Comparison of ENCODE assay signal across 15 cellular contexts in the genomic region with DNA sequence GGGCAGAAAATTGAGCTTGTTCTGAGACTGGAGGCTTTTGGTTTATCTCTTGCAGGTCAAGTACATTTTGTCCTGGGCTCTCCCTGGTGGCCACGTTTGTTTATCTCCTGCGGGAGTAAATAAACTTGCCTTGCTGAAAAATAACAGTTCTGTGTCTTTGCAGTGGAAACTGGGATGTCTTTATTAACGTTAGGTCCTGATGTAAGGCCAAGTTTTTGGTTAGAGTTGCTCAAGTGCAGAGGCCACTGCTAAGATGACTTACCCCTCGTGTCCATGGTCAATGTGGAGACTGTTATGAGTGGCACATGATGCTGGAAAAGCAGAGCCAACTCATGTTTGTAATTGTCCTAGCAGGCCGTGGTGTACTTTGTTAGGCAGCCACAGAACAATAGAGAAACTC. TPM values are rescaled to one million over a fixed set of nuclear protein-coding genes. Genes with fewer than 3 reads are reported as not detected.
A peak's percentile ranks its signal among the peaks of the same experiment; 100 is the strongest.
DNase-seq lines count a peak whose midpoint lies in the region; ATAC-seq and TF ChIP-seq lines count a peak whose summit lies in the region.
"Had no signal": no experiment of that assay in that cellular context is flagged by ENCODE, and none has a peak within 500 bp of the region (broad histone marks: within the 10 kb centered on the region; RNA-seq: fewer than 3 reads in every experiment).

No MANE protein-coding gene starts in this region.

- H2AK5ac ChIP-seq in IMR-90 (ENCODE audit: low read depth, low read length) = no peak overlapping the region

- no peak overlapping the region for H3K4ac ChIP-seq in IMR-90 (ENCODE audit: low read depth, low read length)

- H2BK15ac ChIP-seq in IMR-90 (ENCODE audit: low read depth, low read length) = no peak overlapping the region

- TF ChIP-seq RAD21 in IMR-90 (IDR thresholded peaks at IDR 0.05; ENCODE audit: low read length) = no peak

- no TSS peak for BruUV-seq in IMR-90 (replicated peaks; lab: Mats Ljungman, UMichigan)

- H3K36me3 ChIP-seq in IMR-90 (ENCODE audit: control insufficient read depth, insufficient read depth, low read length) (no peaks in the 10 kb centered on the region), upper lobe of right lung (no peaks in the 10 kb centered on the region)

- no peak overlapping the region for H2BK20ac ChIP-seq in IMR-90 (ENCODE audit: low read depth, low read length)

- peaks cover 39% of the 10 kb centered on the region for H3K4me1 Mint-ChIP-seq in nephron progenitor cell

- peak overlapping the region; percentile 24; the same call in 1 of the 2 replicates for H3K27ac ChIP-seq in 22Rv1
- H3K27ac ChIP-seq in IMR-90 (ENCODE audit: insufficient read depth, low read length) = no peak overlapping the region
- H3K27ac ChIP-seq in upper lobe of right lung = no peak overlapping the region
- H3K27ac ChIP-seq: SJSA1 had no signal

- H2BK5ac ChIP-seq in IMR-90 (ENCODE audit: low read depth, low read length, poor library complexity, severe bottlenecking) = no peak overlapping the region

- no peak overlapping the region for H3K9ac ChIP-seq in IMR-90 (ENCODE audit: low read depth, low read length)

- no peak overlapping the region for H4K8ac ChIP-seq in IMR-90 (ENCODE audit: low read depth in 2 of 2, low read length in 2 of 2)

- no peaks in the 10 kb centered on the region for H3K9me3 ChIP-seq in IMR-90 (ENCODE audit: control insufficient read depth, insufficient read depth, low read length)
- H3K9me3 ChIP-seq in upper lobe of right lung = no peaks in the 10 kb centered on the region
- H3K9me3 ChIP-seq: SJSA1 had no signal

- TF ChIP-seq CTCF in 22Rv1 (IDR thresholded peaks at IDR 0.05) (no peak), IMR-90 (conservative IDR thresholded peaks at IDR 0.05; ENCODE audit: low read depth, low read length) (no peak), nephron progenitor cell (IDR thresholded peaks at IDR 0.05) (no peak), upper lobe of right lung (IDR thresholded peaks at IDR 0.05) (no peak)

- peaks cover 6% of the 10 kb centered on the region for H3K36me3 Mint-ChIP-seq in nephron progenitor cell (ENCODE audit: low read depth)

- H3K9me3 Mint-ChIP-seq in nephron progenitor cell = no peaks in the 10 kb centered on the region
- H3K9me3 Mint-ChIP-seq: activated naive CD4-positive, alpha-beta T cell treated with anti-CD3 and anti-CD28 coated beads, Interleukin-2, amount 10 ng/mL, durations not matched to agents 7 days and 5 days had no signal

- POLR2A ChIA-PET in IMR-90 (lab: Charles Lee; ENCODE audit: unreplicated experiment) = interaction anchor here (0.8 kb wide), 1 partner anchor 407 kb away, joined by 3 read pairs; no protein-coding TSS in a partner anchor

- peaks cover 7% of the 10 kb centered on the region for H3K4me1 ChIP-seq in IMR-90 (ENCODE audit: control insufficient read depth, insufficient read depth, low read length)
- peaks cover 28% of the 10 kb centered on the region for H3K4me1 ChIP-seq in upper lobe of right lung

- intact Hi-C loops in IMR-90 (cut with micrococcal nuclease) = no loop called here
- intact Hi-C loops in upper lobe of right lung (cut with DNase I) = no loop called here

- in situ Hi-C loops in IMR-90 (cut with MboI; ENCODE audit: low sequenced_read_pairs) = no loop called here

- no peak overlapping the region for H3K23ac ChIP-seq in IMR-90 (ENCODE audit: low read depth, low read length)

- no peak overlapping the region for H2BK120ac ChIP-seq in IMR-90 (ENCODE audit: low read depth, low read length)

- H4K5ac ChIP-seq in IMR-90 (ENCODE audit: low read depth, low read length) = no peak overlapping the region

- H3K4me3 ChIP-seq in IMR-90 (ENCODE audit: insufficient read depth, low read depth, low read length) = no peak overlapping the region
- no peak overlapping the region for H3K4me3 ChIP-seq in upper lobe of right lung
- H3K4me3 ChIP-seq: SJSA1 had no signal

- 66% methylated on average over 4 of the region's 5 CpGs; no CpG with 5 or more reads in 1 of the 2 experiments for WGBS in IMR-90 (ENCODE audit: extremely low coverage in 2 of 2, insufficient read length in 1 of 2), 2 experiments

- no peak for DNase-seq in IMR-90
- DNase-seq in fibroblast of peridontal ligament (ENCODE audit: extremely low read depth) = peak; percentile 67
- DNase-seq in nephron progenitor cell = no peak
- DNase-seq in NCI-H1105 treated with DMSO at 0.1 percent for 48 hours (lab: John Stamatoyannopoulos, UW) = no peak
- DNase-seq in upper lobe of right lung = no peak
- DNase-seq: activated naive CD4-positive, alpha-beta T cell treated with anti-CD3 and anti-CD28 coated beads, Interleukin-2, amount 10 ng/mL, durations not matched to agents 7 days and 5 days; AML-193; HCEC 1CT; kidney; NCI-H510A had no signal

- H3K56ac ChIP-seq in IMR-90 (ENCODE audit: extremely low read depth, insufficient read depth, low read length) = no peak overlapping the region

- no peak overlapping the region for H3K18ac ChIP-seq in IMR-90 (ENCODE audit: low read depth, low read length)

- peak overlapping the region; percentile 67 for H3K27ac Mint-ChIP-seq in nephron progenitor cell
- H3K27ac Mint-ChIP-seq: activated naive CD4-positive, alpha-beta T cell treated with anti-CD3 and anti-CD28 coated beads, Interleukin-2, amount 10 ng/mL, durations not matched to agents 7 days and 5 days; progenitor cell of endocrine pancreas had no signal

- H4K91ac ChIP-seq in IMR-90 (ENCODE audit: insufficient read depth, low read depth, low read length) = no peak overlapping the region

- CTCF ChIA-PET in IMR-90 (lab: Yijun Ruan, JAX) = interaction anchor here (0.6 kb wide), 1 partner anchor 22 kb away, joined by 3 read pairs; no protein-coding TSS in a partner anchor

- H3K14ac ChIP-seq in IMR-90 (replicated peaks; ENCODE audit: low read depth, low read length) = no peak overlapping the region

- peaks cover 74% of the 10 kb centered on the region for H4K20me1 ChIP-seq in IMR-90 (ENCODE audit: insufficient read depth, low read length)

- peak overlapping the region; percentile 18 for H3K4me3 Mint-ChIP-seq in nephron progenitor cell
- H3K4me3 Mint-ChIP-seq: activated naive CD4-positive, alpha-beta T cell treated with anti-CD3 and anti-CD28 coated beads, Interleukin-2, amount 10 ng/mL, durations not matched to agents 7 days and 5 days had no signal

- dilution Hi-C loops in IMR-90 (cut with HindIII; ENCODE audit: low sequenced_read_pairs, unreplicated experiment) = no loop called here

- H3K79me1 ChIP-seq in IMR-90 (ENCODE audit: low read depth in 1 of 2, low read length in 2 of 2) = peaks cover 11 to 56% of the 10 kb centered on the region in 2 experiments

- peaks cover 5% of the 10 kb centered on the region; the same call in 1 of the 2 replicates for H3K9me1 ChIP-seq in IMR-90 (ENCODE audit: insufficient read depth, low read length)

- peak overlapping the region; percentile 27; the same call in 1 of the 2 replicates for H3K4me2 ChIP-seq in IMR-90 (ENCODE audit: low read depth, low read length)

- no peak for TF ChIP-seq POLR2A in IMR-90 (IDR thresholded peaks at IDR 0.05; ENCODE audit: low read depth, low read length)

- H2AFZ ChIP-seq in IMR-90 (replicated peaks; ENCODE audit: low read length, poor library complexity) = no peak overlapping the region

- ATAC-seq in IMR-90 (ENCODE audit: low read depth) = no peak
- no peak for ATAC-seq in GM21381 (IDR thresholded peaks at IDR 0.05; ENCODE audit: unreplicated experiment)
- ATAC-seq in HG03439 (IDR thresholded peaks at IDR 0.05; ENCODE audit: unreplicated experiment) = no peak
- no peak for ATAC-seq in upper lobe of right lung

- H3K27me3 ChIP-seq in IMR-90 (ENCODE audit: control insufficient read depth, insufficient read depth, low read length) (no peaks in the 10 kb centered on the region), upper lobe of right lung (no peaks in the 10 kb centered on the region)
- H3K27me3 ChIP-seq: SJSA1 had no signal

- H2AK9ac ChIP-seq in IMR-90 (replicated peaks; ENCODE audit: low read depth, low read length, poor library complexity) = no peak overlapping the region

- no peaks in the 10 kb centered on the region for H3K27me3 Mint-ChIP-seq in nephron progenitor cell (ENCODE audit: low read depth, poor library complexity)
- H3K27me3 Mint-ChIP-seq: activated naive CD4-positive, alpha-beta T cell treated with anti-CD3 and anti-CD28 coated beads, Interleukin-2, amount 10 ng/mL, durations not matched to agents 7 days and 5 days; progenitor cell of endocrine pancreas had no signal

TF ChIP-seq in IMR-90, 13 proteins besides CTCF, POLR2A, EP300 and RAD21 (continues in another document):
- TF ChIP-seq, protein P1, sequence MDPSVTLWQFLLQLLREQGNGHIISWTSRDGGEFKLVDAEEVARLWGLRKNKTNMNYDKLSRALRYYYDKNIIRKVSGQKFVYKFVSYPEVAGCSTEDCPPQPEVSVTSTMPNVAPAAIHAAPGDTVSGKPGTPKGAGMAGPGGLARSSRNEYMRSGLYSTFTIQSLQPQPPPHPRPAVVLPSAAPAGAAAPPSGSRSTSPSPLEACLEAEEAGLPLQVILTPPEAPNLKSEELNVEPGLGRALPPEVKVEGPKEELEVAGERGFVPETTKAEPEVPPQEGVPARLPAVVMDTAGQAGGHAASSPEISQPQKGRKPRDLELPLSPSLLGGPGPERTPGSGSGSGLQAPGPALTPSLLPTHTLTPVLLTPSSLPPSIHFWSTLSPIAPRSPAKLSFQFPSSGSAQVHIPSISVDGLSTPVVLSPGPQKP (IDR thresholded peaks at IDR 0.05; ENCODE audit: borderline replicate concordance, low read depth, low read length) = no peak
- TF ChIP-seq RCOR1 (IDR thresholded peaks at IDR 0.05; ENCODE audit: insufficient replicate concordance, low read length) = no peak
- TF ChIP-seq CHD1 (IDR thresholded peaks at IDR 0.05; ENCODE audit: low read depth, low read length) = no peak
- TF ChIP-seq MAFK (IDR thresholded peaks at IDR 0.05; ENCODE audit: low read depth, low read length) = no peak
- no peak for TF ChIP-seq NFE2L2 (IDR thresholded peaks at IDR 0.05; ENCODE audit: low read depth, low read length)
- no peak for TF ChIP-seq RFX5 (IDR thresholded peaks at IDR 0.05; ENCODE audit: low read depth, low read length)

RNA-seq across cellular contexts. Expression of a gene that starts 3.8 kb away (rescaled TPM):
- total RNA-seq in IMR-90 (2012; rRNA removed) (135 and 199 TPM in 2 replicates), upper lobe of right lung (98.7 TPM)
- 48.4 and 52.9 TPM in 2 replicates for polyA plus RNA-seq in IMR-90 (2012; rRNA removed)
- polyA plus RNA-seq in IMR-90 (2012; cell fraction: cytosol; rRNA removed) = 25.2 and 27.0 TPM in 2 replicates
- 15.5 and 36.6 TPM in 2 replicates for polyA plus RNA-seq in IMR-90 (2012; cell fraction: nucleus; rRNA removed; ENCODE audit: low replicate concordance)

RNA-seq across cellular contexts. Expression of a gene that starts 13.1 kb away (rescaled TPM):
- total RNA-seq in IMR-90 (2012; rRNA removed) (1,317 and 1,900 TPM in 2 replicates), upper lobe of right lung (811 TPM)
- polyA plus RNA-seq in IMR-90 (2012; rRNA removed) = 1,561 and 1,694 TPM in 2 replicates
- 511 and 1,193 TPM in 2 replicates for polyA plus RNA-seq in IMR-90 (2012; cell fraction: cytosol; rRNA removed)
- polyA plus RNA-seq in IMR-90 (2012; cell fraction: nucleus; rRNA removed; ENCODE audit: low replicate concordance) = 125 and 757 TPM in 2 replicates

RNA-seq across cellular contexts. Expression of a gene that starts 40.3 kb away (rescaled TPM):
- total RNA-seq in IMR-90 (2012; rRNA removed) = 11.9 and 12.9 TPM in 2 replicates
- 13.0 and 15.1 TPM in 2 replicates for polyA plus RNA-seq in IMR-90 (2012; rRNA removed)
- 7.8 and 10.7 TPM in 2 replicates for polyA plus RNA-seq in IMR-90 (2012; cell fraction: cytosol; rRNA removed)
- polyA plus RNA-seq in IMR-90 (2012; cell fraction: nucleus; rRNA removed; ENCODE audit: low replicate concordance) = 51.5 and 87.6 TPM in 2 replicates
- total RNA-seq in upper lobe of right lung = 54.7 TPM
